ENCODE assay signal across 16 cellular contexts in the genomic region with DNA sequence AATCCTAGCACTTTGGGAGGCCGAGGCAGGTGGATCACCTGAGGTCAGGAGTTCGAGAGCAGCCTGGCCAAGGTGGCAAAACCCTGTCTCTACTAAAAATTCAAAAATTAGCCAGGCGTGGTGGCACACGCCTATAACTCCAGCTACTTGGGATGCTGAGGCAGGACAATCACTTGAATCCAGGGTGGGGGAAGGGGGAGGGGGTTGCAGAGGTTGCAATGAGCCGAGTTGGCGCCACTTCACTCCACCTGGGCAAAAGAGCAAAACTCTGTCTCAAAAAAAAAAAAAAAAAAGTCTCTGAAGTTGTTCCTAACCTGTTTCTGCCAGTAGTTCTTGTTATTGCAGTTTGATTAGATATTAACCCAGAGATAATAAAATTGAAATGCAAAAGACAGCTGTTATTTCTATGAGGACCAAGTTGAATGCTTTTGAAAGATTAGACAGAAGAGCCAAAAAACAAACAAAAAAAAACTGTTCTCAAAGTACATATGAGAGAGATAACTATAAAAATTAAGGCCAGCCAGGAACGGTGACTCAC. TPM values are rescaled to one million over a fixed set of nuclear protein-coding genes. Genes with fewer than 3 reads are reported as not detected.
DNase-seq lines count a peak whose midpoint lies in the region; ATAC-seq, FAIRE-seq and TF ChIP-seq lines count a peak whose summit lies in the region.
"Had no signal": no experiment of that assay in that cellular context is flagged by ENCODE, and none has a peak within 500 bp of the region (broad histone marks: within the 10 kb centered on the region; RNA-seq: fewer than 3 reads in every experiment).

No MANE protein-coding gene starts in this region.

- ATAC-seq in left lobe of liver = peak; percentile 18
- peak in 3 of 4 donors; percentile 18 to 38 (median 38) for ATAC-seq in pancreas
- no peak for ATAC-seq in GM21360 (IDR thresholded peaks at IDR 0.05; ENCODE audit: unreplicated experiment)
- ATAC-seq: CD8-positive, alpha-beta T cell had no signal

- FAIRE-seq in pancreas (lab: Jason Lieb, UNC) = no peak
- FAIRE-seq: D721Med, G401.6, GM12891, GM19239 had no signal

- WGBS in pancreas, 2 donors = 75 to 78% methylated on average over 7 of the region's 7 CpGs

- H3K4me3 ChIP-seq in pancreas = no peak overlapping the region
- H3K4me3 ChIP-seq: BLaER1 treated with 17β-estradiol and CSF1 and Interleukin-3, amounts not matched to agents 10 nM and 100 nM; GM23248; HAP-1 had no signal

- no peak overlapping the region for H3K27ac ChIP-seq in pancreas
- H3K27ac ChIP-seq: BLaER1 treated with 17β-estradiol and CSF1 and Interleukin-3, amounts not matched to agents 10 nM and 100 nM; GM23248 had no signal

- intact Hi-C loops in pancreas (cut with DNase I) = no loop called here

- no peaks in the 10 kb centered on the region for H3K27me3 ChIP-seq in pancreas
- H3K27me3 ChIP-seq: BLaER1 treated with 17β-estradiol and CSF1 and Interleukin-3, amounts not matched to agents 10 nM and 100 nM had no signal

- peaks cover 0 to 9% (median 0%) of the 10 kb centered on the region in 3 donors for H3K4me1 ChIP-seq in pancreas
- H3K4me1 ChIP-seq: BLaER1 treated with 17β-estradiol and CSF1 and Interleukin-3, amounts not matched to agents 10 nM and 100 nM; HAP-1 had no signal

- no peaks in the 10 kb centered on the region for H3K9me3 ChIP-seq in pancreas
- H3K9me3 ChIP-seq: BLaER1 treated with 17β-estradiol and CSF1 and Interleukin-3, amounts not matched to agents 10 nM and 100 nM; HAP-1 had no signal

- DNase-seq in HT-29 (ENCODE audit: low spot score) (peak; percentile 59), left lobe of liver (ENCODE audit: low spot score) (no peak), pancreas (no peak), activated gamma-delta T cell treated with Interleukin-2 at 50 U/mL for 16 hours (no peak), T-helper 2 cell (no peak), NCI-H446 (lab: John Stamatoyannopoulos, UW) (no peak)
- DNase-seq: CD8-positive, alpha-beta T cell; GM23248; IMR-90 had no signal

- no peaks in the 10 kb centered on the region for H3K36me3 ChIP-seq in pancreas

- no peak for TF ChIP-seq CTCF in pancreas (IDR thresholded peaks at IDR 0.05)

RNA-seq across cellular contexts. Expression of gene PIGU, which starts 22.6 kb away (rescaled TPM):
- total RNA-seq in HT-29 (2014; rRNA removed; shearing (Covaris generic)) = 28.9 and 36.2 TPM in 2 replicates
- total RNA-seq in left lobe of liver = 3.8 TPM
- 10 to 100 TPM in 1 of 6 donors, 1 to 10 TPM in 5; 4.1 to 11.3 (median 7.7) TPM for total RNA-seq in pancreas
- 10 to 100 TPM; 12.2 to 20.4 TPM for polyA plus RNA-seq in pancreas

RNA-seq across cellular contexts. Expression of gene TP53INP2, which starts 49.9 kb away (rescaled TPM):
- total RNA-seq in HT-29 (2014; rRNA removed; shearing (Covaris generic)) = 3.9 and 4.3 TPM in 2 replicates
- total RNA-seq in left lobe of liver (14.4 TPM), pancreas (1 to 10 TPM; 3.8 to 7.1 (median 4.6) TPM)
- 1 to 10 TPM; 4.8 to 7.9 TPM for polyA plus RNA-seq in pancreas
